In the genomic region with DNA sequence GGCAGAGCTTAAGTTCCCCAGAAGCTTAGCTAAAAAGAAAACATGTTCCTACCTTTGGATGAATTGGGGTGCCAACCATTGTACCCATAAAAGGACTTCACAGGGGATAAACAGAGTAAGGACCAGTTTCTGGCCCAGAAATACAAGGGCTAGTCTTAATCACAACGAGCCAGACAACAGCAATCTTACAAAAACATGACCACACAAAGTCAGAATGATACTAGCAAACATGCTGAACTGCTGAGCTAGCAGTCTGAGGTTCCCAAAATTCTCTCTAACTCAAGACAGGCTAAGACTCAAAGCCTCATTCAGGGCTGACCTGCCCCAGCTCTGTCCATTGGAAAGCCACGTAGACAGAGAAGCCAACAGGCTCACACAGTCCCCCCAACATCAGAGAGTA, we compare ENCODE assay signal across 15 cellular contexts. TPM values are rescaled to one million over a fixed set of nuclear protein-coding genes. Genes with fewer than 3 reads are reported as not detected.
DNase-seq lines count a peak whose midpoint lies in the region; ATAC-seq and TF ChIP-seq lines count a peak whose summit lies in the region.
"Had no signal": no experiment of that assay in that cellular context is flagged by ENCODE, and none has a peak within 500 bp of the region (broad histone marks: within the 10 kb centered on the region; RNA-seq: fewer than 3 reads in every experiment).

No MANE protein-coding gene starts in this region.

- H3K9me3 ChIP-seq in upper lobe of left lung, result no peaks in the 10 kb centered on the region
- H3K9me3 ChIP-seq: ovary had no signal

- H3K27me3 Mint-ChIP-seq in WTC11 (ENCODE audit: low read depth), result no peaks in the 10 kb centered on the region
- H3K27me3 Mint-ChIP-seq in T-helper 2 cell treated with Interferon-gamma antibody and Interleukin-4, amounts not matched to agents 5 μg/mL and 100 μg/mL, for 36 hours (ENCODE audit: low read depth), result no peaks in the 10 kb centered on the region

- no peak overlapping the region for H3K4me3 Mint-ChIP-seq in WTC11
- no peak overlapping the region for H3K4me3 Mint-ChIP-seq in T-helper 2 cell treated with Interferon-gamma antibody and Interleukin-4, amounts not matched to agents 5 μg/mL and 100 μg/mL, for 36 hours
- H3K4me3 Mint-ChIP-seq: CD14-positive monocyte had no signal

- H3K4me1 Mint-ChIP-seq in WTC11, result peaks cover 17% of the 10 kb centered on the region
- peaks cover 6% of the 10 kb centered on the region for H3K4me1 Mint-ChIP-seq in T-helper 2 cell treated with Interferon-gamma antibody and Interleukin-4, amounts not matched to agents 5 μg/mL and 100 μg/mL, for 36 hours (ENCODE audit: low read depth)

- H3K9me3 Mint-ChIP-seq in WTC11, result no peaks in the 10 kb centered on the region
- H3K9me3 Mint-ChIP-seq in T-helper 2 cell treated with Interferon-gamma antibody and Interleukin-4, amounts not matched to agents 5 μg/mL and 100 μg/mL, for 36 hours, result no peaks in the 10 kb centered on the region

- no peaks in the 10 kb centered on the region for H3K27me3 ChIP-seq in upper lobe of left lung
- H3K27me3 ChIP-seq: cardiac muscle cell, ovary had no signal

- peak overlapping the region; percentile 46; the same call in 1 of the 2 replicates for H3K27ac Mint-ChIP-seq in WTC11
- no peak overlapping the region for H3K27ac Mint-ChIP-seq in T-helper 2 cell treated with Interferon-gamma antibody and Interleukin-4, amounts not matched to agents 5 μg/mL and 100 μg/mL, for 36 hours

- DNase-seq in WTC11 (ENCODE audit: low spot score) (no peak), nucleus accumbens (lab: John Stamatoyannopoulos, UW) (no peak), NCI-H187 treated with DMSO at 0.1 percent for 48 hours (lab: John Stamatoyannopoulos, UW) (no peak), upper lobe of left lung (no peak)
- DNase-seq in T-helper 2 cell treated with Interferon-gamma antibody and Interleukin-4, amounts not matched to agents 5 μg/mL and 100 μg/mL, for 36 hours (ENCODE audit: low spot score), result no peak
- DNase-seq: activated CD4-positive, alpha-beta T cell treated with anti-CD3 and anti-CD28 coated beads for 4 hours; activated gamma-delta T cell; mesenchymal stem cell; NCI-H69; ovary had no signal

- H3K4me1 ChIP-seq in upper lobe of left lung, result no peaks in the 10 kb centered on the region

- WGBS in upper lobe of left lung, 2 donors, result 60 to 80% methylated on average over 2 of the region's 2 CpGs

- no peak for TF ChIP-seq EP300 in upper lobe of left lung (IDR thresholded peaks at IDR 0.05)

- H3K4me3 ChIP-seq in upper lobe of left lung, result no peak overlapping the region
- H3K4me3 ChIP-seq: cardiac muscle cell, ovary had no signal

- H3K36me3 Mint-ChIP-seq in WTC11, result no peaks in the 10 kb centered on the region
- H3K36me3 Mint-ChIP-seq in T-helper 2 cell treated with Interferon-gamma antibody and Interleukin-4, amounts not matched to agents 5 μg/mL and 100 μg/mL, for 36 hours (ENCODE audit: low read depth), result no peaks in the 10 kb centered on the region

- no peak for TF ChIP-seq CTCF in WTC11 (IDR thresholded peaks at IDR 0.05)
- no peak for TF ChIP-seq CTCF in upper lobe of left lung (IDR thresholded peaks at IDR 0.05)

- no peaks in the 10 kb centered on the region for H3K36me3 ChIP-seq in upper lobe of left lung
- H3K36me3 ChIP-seq: cardiac muscle cell, ovary had no signal

- POLR2A ChIA-PET in WTC11 (lab: Charles Lee), result no interaction called here

- peak; percentile 91 for ATAC-seq in GM18519 (IDR thresholded peaks at IDR 0.05; ENCODE audit: low FRiP score, unreplicated experiment)
- peak; percentile 79 for ATAC-seq in GM21381 (IDR thresholded peaks at IDR 0.05; ENCODE audit: unreplicated experiment)
- peak; percentile 80 for ATAC-seq in HG03045 (IDR thresholded peaks at IDR 0.05; ENCODE audit: unreplicated experiment)
- no peak for ATAC-seq in WTC11
- ATAC-seq in upper lobe of left lung (ENCODE audit: low FRiP score in 2 of 2), result no peak

- no peak overlapping the region for H3K27ac ChIP-seq in upper lobe of left lung
- H3K27ac ChIP-seq: cardiac muscle cell, ovary had no signal

- CTCF ChIA-PET in WTC11 (lab: Charles Lee), result no interaction called here

- TF ChIP-seq POLR2A in upper lobe of left lung (IDR thresholded peaks at IDR 0.05), result no peak

TF ChIP-seq in WTC11, 78 proteins besides CTCF, POLR2A, EP300 and RAD21 (continues in another document):
- no peak for TF ChIP-seq CREM (CRISPR knock-in tag; IDR thresholded peaks at IDR 0.05)
- TF ChIP-seq, protein P1, sequence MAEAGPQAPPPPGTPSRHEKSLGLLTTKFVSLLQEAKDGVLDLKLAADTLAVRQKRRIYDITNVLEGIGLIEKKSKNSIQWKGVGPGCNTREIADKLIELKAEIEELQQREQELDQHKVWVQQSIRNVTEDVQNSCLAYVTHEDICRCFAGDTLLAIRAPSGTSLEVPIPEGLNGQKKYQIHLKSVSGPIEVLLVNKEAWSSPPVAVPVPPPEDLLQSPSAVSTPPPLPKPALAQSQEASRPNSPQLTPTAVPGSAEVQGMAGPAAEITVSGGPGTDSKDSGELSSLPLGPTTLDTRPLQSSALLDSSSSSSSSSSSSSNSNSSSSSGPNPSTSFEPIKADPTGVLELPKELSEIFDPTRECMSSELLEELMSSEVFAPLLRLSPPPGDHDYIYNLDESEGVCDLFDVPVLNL (CRISPR knock-in tag; IDR thresholded peaks at IDR 0.05; ENCODE audit: borderline replicate concordance, low read depth), result no peak
- TF ChIP-seq, protein P2, sequence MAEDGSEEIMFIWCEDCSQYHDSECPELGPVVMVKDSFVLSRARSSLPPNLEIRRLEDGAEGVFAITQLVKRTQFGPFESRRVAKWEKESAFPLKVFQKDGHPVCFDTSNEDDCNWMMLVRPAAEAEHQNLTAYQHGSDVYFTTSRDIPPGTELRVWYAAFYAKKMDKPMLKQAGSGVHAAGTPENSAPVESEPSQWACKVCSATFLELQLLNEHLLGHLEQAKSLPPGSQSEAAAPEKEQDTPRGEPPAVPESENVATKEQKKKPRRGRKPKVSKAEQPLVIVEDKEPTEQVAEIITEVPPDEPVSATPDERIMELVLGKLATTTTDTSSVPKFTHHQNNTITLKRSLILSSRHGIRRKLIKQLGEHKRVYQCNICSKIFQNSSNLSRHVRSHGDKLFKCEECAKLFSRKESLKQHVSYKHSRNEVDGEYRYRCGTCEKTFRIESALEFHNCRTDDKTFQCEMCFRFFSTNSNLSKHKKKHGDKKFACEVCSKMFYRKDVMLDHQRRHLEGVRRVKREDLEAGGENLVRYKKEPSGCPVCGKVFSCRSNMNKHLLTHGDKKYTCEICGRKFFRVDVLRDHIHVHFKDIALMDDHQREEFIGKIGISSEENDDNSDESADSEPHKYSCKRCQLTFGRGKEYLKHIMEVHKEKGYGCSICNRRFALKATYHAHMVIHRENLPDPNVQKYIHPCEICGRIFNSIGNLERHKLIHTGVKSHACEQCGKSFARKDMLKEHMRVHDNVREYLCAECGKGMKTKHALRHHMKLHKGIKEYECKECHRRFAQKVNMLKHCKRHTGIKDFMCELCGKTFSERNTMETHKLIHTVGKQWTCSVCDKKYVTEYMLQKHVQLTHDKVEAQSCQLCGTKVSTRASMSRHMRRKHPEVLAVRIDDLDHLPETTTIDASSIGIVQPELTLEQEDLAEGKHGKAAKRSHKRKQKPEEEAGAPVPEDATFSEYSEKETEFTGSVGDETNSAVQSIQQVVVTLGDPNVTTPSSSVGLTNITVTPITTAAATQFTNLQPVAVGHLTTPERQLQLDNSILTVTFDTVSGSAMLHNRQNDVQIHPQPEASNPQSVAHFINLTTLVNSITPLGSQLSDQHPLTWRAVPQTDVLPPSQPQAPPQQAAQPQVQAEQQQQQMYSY (CRISPR knock-in tag; IDR thresholded peaks at IDR 0.05), result no peak
- TF ChIP-seq SOX15 (CRISPR knock-in tag; IDR thresholded peaks at IDR 0.05), result no peak
- TF ChIP-seq KAT7 (CRISPR knock-in tag; IDR thresholded peaks at IDR 0.05; ENCODE audit: borderline replicate concordance), result no peak
- no peak for TF ChIP-seq FOXK1 (CRISPR knock-in tag; IDR thresholded peaks at IDR 0.05)
- no peak for TF ChIP-seq RELA (CRISPR knock-in tag; IDR thresholded peaks at IDR 0.05; ENCODE audit: borderline replicate concordance)
- TF ChIP-seq, protein P3, sequence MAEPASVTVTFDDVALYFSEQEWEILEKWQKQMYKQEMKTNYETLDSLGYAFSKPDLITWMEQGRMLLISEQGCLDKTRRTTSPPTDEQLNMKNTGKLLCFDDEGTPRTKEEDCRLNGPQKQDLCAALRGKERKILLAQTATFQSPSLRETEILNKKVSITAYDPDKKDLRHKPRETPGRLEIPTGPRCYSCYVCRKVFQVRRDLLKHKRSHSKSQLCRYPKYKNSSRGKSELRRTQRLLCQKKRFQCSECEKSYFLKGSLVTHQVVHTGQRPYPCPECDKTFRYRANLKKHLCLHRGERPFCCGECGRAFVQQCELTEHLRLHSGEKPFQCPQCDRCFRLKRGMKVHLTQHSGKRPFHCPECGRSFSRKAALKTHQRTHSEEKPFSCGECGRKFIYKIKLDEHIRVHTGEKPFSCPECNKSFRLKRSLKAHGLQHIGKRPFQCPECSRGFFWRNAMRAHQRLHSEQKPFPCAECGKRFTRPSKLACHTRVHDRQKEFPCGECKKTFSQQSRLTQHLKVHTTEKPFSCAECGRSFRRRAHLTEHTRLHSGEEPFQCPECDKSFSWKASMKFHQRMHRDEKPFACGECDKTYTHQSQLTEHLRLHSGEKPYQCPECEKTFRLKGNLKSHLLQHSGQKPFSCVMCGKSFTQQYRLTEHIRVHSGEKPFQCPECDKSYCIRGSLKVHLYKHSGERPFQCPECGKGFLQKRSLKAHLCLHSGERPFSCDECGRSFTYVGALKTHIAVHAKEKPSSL (CRISPR knock-in tag; conservative IDR thresholded peaks at IDR 0.05), result no peak
- TF ChIP-seq, protein P4, sequence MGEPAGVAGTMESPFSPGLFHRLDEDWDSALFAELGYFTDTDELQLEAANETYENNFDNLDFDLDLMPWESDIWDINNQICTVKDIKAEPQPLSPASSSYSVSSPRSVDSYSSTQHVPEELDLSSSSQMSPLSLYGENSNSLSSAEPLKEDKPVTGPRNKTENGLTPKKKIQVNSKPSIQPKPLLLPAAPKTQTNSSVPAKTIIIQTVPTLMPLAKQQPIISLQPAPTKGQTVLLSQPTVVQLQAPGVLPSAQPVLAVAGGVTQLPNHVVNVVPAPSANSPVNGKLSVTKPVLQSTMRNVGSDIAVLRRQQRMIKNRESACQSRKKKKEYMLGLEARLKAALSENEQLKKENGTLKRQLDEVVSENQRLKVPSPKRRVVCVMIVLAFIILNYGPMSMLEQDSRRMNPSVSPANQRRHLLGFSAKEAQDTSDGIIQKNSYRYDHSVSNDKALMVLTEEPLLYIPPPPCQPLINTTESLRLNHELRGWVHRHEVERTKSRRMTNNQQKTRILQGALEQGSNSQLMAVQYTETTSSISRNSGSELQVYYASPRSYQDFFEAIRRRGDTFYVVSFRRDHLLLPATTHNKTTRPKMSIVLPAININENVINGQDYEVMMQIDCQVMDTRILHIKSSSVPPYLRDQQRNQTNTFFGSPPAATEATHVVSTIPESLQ (CRISPR knock-in tag; IDR thresholded peaks at IDR 0.05), result no peak

RNA-seq across cellular contexts. Expression of a gene that starts 40.3 kb away (rescaled TPM):
- total RNA-seq in WTC11 (2021), result 33.6 to 41.0 TPM (median 38.6 TPM) in 3 replicates
- total RNA-seq in upper lobe of left lung, result 10 to 100 TPM in 5 of 6 donors, 1 to 10 TPM in 1; 9.5 to 24.4 (median 15.1) TPM

Comparison
In these comparisons a context has a peak if more than half of its experiments do, and no peak if none do; other contexts are left out.
1. ATAC-seq: peak in GM18519 (single experiment), GM21381 (single experiment) and HG03045 (single experiment); none in WTC11 (single experiment) and upper lobe of left lung (0 of 2).